29 cellular contexts compared by ENCODE assay signal in genomic region chr10:98038333-98038732, GRCh38. TPM values are rescaled to one million over a fixed set of nuclear protein-coding genes. Genes with fewer than 3 reads are reported as not detected.
A peak's percentile ranks its signal among the peaks of the same experiment; 100 is the strongest.
DNase-seq lines count a peak whose midpoint lies in the region; ATAC-seq and TF ChIP-seq lines count a peak whose summit lies in the region.
"Had no signal": no experiment of that assay in that cellular context is flagged by ENCODE, and none has a peak within 500 bp of the region (broad histone marks: within the 10 kb centered on the region; RNA-seq: fewer than 3 reads in every experiment).

No MANE protein-coding gene starts in this region.

- H3K9me3 Mint-ChIP-seq in GM23338 = no peaks in the 10 kb centered on the region
- H3K9me3 Mint-ChIP-seq in neural progenitor cell = no peaks in the 10 kb centered on the region
- H3K9me3 Mint-ChIP-seq: activated CD4-positive, alpha-beta T cell treated with anti-CD3 and anti-CD28 coated beads, Interleukin-2, amount 10 ng/mL, durations not matched to agents 7 days and 5 days had no signal

- H3K27me3 Mint-ChIP-seq in GM23338 (ENCODE audit: insufficient read depth, low read depth, poor library complexity) = peaks cover 35% of the 10 kb centered on the region
- peaks cover 40% of the 10 kb centered on the region for H3K27me3 Mint-ChIP-seq in neural progenitor cell (ENCODE audit: insufficient read depth, low read depth)

- TF ChIP-seq CTCF in GM23338 (conservative IDR thresholded peaks at IDR 0.05; ENCODE audit: low read depth in 2 of 2) (no peak; a peak in 1 of 4 replicates), neural progenitor cell (IDR thresholded peaks at IDR 0.05) (no peak)

- H3K4me3 ChIP-seq in GM23338 (no peak overlapping the region), neural progenitor cell (no peak overlapping the region)
- H3K4me3 ChIP-seq: body of pancreas, dorsolateral prefrontal cortex, K562, right atrium auricular region, transverse colon had no signal

- H2AFZ ChIP-seq in GM23338 (no peak overlapping the region), neural progenitor cell (replicated peaks) (no peak overlapping the region)

- H3K27me3 ChIP-seq in GM23338 (ENCODE audit: insufficient read depth) (peaks cover 66% of the 10 kb centered on the region), neural progenitor cell (peaks cover 98% of the 10 kb centered on the region)
- H3K27me3 ChIP-seq: body of pancreas, right atrium auricular region had no signal

- no peak overlapping the region for H3K27ac ChIP-seq in GM23338 (ENCODE audit: low read depth)
- H3K27ac ChIP-seq in neural progenitor cell = no peak overlapping the region
- H3K27ac ChIP-seq: body of pancreas, dorsolateral prefrontal cortex, right atrium auricular region, transverse colon had no signal

- no peaks in the 10 kb centered on the region for H3K9me2 ChIP-seq in GM23338 (ENCODE audit: insufficient read depth)

- H3K9ac ChIP-seq in neural progenitor cell = no peak overlapping the region

- H3K9me3 ChIP-seq in neural progenitor cell (ENCODE audit: low read depth) = no peaks in the 10 kb centered on the region
- H3K9me3 ChIP-seq: body of pancreas, right atrium auricular region, transverse colon had no signal

- H3K27ac Mint-ChIP-seq in GM23338 (no peak overlapping the region), neural progenitor cell (no peak overlapping the region)
- H3K27ac Mint-ChIP-seq: activated CD4-positive, alpha-beta T cell treated with anti-CD3 and anti-CD28 coated beads, Interleukin-2, amount 10 ng/mL, durations not matched to agents 7 days and 5 days had no signal

- DNase-seq in GM23338 (ENCODE audit: low spot score) (peak; percentile 84), NCI-H510A (lab: John Stamatoyannopoulos, UW) (peak; percentile 48), iPS-NIHi11 (ENCODE audit: low spot score) (peak; percentile 53), neural progenitor cell (ENCODE audit: low spot score) (peak; percentile 41), COLO829 (ENCODE audit: low spot score) (no peak)
- DNase-seq: activated CD4-positive, alpha-beta T cell treated with anti-CD3 and anti-CD28 coated beads, Interleukin-2, amount 10 ng/mL, durations not matched to agents 7 days and 5 days; activated naive CD4-positive, alpha-beta T cell; activated T-cell treated with anti-CD3 and anti-CD28 coated beads, Interleukin-2, amount 50 U/mL, for 48 hours; C1 segment of cervical spinal cord; cerebellar nuclear complex; dorsolateral prefrontal cortex; EL; HCEC 1CT; mammary epithelial cell; NCI-H1105; NCI-H2107; SHP77 treated with DMSO at 0.1 percent for 48 hours; stimulated activated CD4-positive, alpha-beta T cell treated with anti-CD3 and anti-CD28 coated beads, Interleukin-2, amount 100 ng/mL, for 24 hours; transverse colon had no signal

- 0 out of 2 replicates have a peak overlapping the region, but pooled peaks have one; percentile 55 for H3K4me2 ChIP-seq in GM23338
- peak overlapping the region; percentile 17 for H3K4me2 ChIP-seq in neural progenitor cell

- ATAC-seq in GM23338 (peak; percentile 95), HG03097 (IDR thresholded peaks at IDR 0.05; ENCODE audit: low FRiP score, unreplicated experiment) (no peak), GM19023 (IDR thresholded peaks at IDR 0.05; ENCODE audit: unreplicated experiment) (no peak)
- ATAC-seq: body of pancreas, K562, Panc1 had no signal

- H3K36me3 ChIP-seq in GM23338 (ENCODE audit: insufficient read depth) (no peaks in the 10 kb centered on the region), neural progenitor cell (no peaks in the 10 kb centered on the region)
- H3K36me3 ChIP-seq: right atrium auricular region, transverse colon had no signal

- no peak overlapping the region for H3K4me3 Mint-ChIP-seq in GM23338
- no peak overlapping the region for H3K4me3 Mint-ChIP-seq in neural progenitor cell
- H3K4me3 Mint-ChIP-seq: activated CD4-positive, alpha-beta T cell treated with anti-CD3 and anti-CD28 coated beads, Interleukin-2, amount 10 ng/mL, durations not matched to agents 7 days and 5 days had no signal

- H3K4me1 Mint-ChIP-seq in GM23338 = peaks cover 15% of the 10 kb centered on the region
- peaks cover 8% of the 10 kb centered on the region for H3K4me1 Mint-ChIP-seq in neural progenitor cell
- H3K4me1 Mint-ChIP-seq: activated CD4-positive, alpha-beta T cell treated with anti-CD3 and anti-CD28 coated beads, Interleukin-2, amount 10 ng/mL, durations not matched to agents 7 days and 5 days had no signal

- H3K4me1 ChIP-seq in GM23338 (ENCODE audit: insufficient read depth) (peaks cover 6% of the 10 kb centered on the region; the same call in 1 of the 2 replicates), neural progenitor cell (peaks cover 9% of the 10 kb centered on the region)
- H3K4me1 ChIP-seq: right atrium auricular region, transverse colon had no signal

- no peaks in the 10 kb centered on the region for H3F3A ChIP-seq in GM23338 (replicated peaks; ENCODE audit: low read depth)
- H3F3A ChIP-seq in neural progenitor cell (ENCODE audit: low read depth) = peaks cover 7% of the 10 kb centered on the region

- H3K79me2 ChIP-seq in GM23338 (replicated peaks; ENCODE audit: insufficient read depth) (no peaks in the 10 kb centered on the region), neural progenitor cell (ENCODE audit: low read depth) (no peaks in the 10 kb centered on the region)

- H3K36me3 Mint-ChIP-seq in GM23338 (ENCODE audit: low read depth) = no peaks in the 10 kb centered on the region
- no peaks in the 10 kb centered on the region for H3K36me3 Mint-ChIP-seq in neural progenitor cell

- H4K20me1 ChIP-seq in GM23338 (replicated peaks; ENCODE audit: insufficient read depth) = no peaks in the 10 kb centered on the region; the same call in 1 of the 2 replicates
- H4K20me1 ChIP-seq in neural progenitor cell (ENCODE audit: low read depth) = peaks cover 26% of the 10 kb centered on the region

TF ChIP-seq in GM23338, 12 proteins besides CTCF, POLR2A, EP300 and RAD21:
- TF ChIP-seq EZH2 (IDR thresholded peaks at IDR 0.05; ENCODE audit: low read depth, unreplicated experiment) (peak; percentile 11), REST (IDR thresholded peaks at IDR 0.05; ENCODE audit: unreplicated experiment) (no peak)
TF ChIP-seq in GM23338: peak in this region for 1.

RNA-seq across cellular contexts. Expression of gene CRTAC1, which starts 7.9 kb away (rescaled TPM):
- 0.74 and 1.2 TPM in 2 replicates for total RNA-seq in GM23338 (2014; rRNA removed; shearing (Covaris generic))
- polyA plus RNA-seq in GM23338 (2016; fragmentation: Nextera tagmentation; extraction: Ambion mirVana) = 0.47 and 0.63 TPM in 2 replicates
- total RNA-seq in neural progenitor cell (ENCODE audit: low replicate concordance) = 0.30 and 0.77 TPM in 2 replicates
- total RNA-seq: activated CD4-positive, alpha-beta T cell treated with anti-CD3 and anti-CD28 coated beads, Interleukin-2, amount 10 ng/mL, durations not matched to agents 7 days and 5 days; fibroblast of lung; HT-29; K562; M059J; mammary epithelial cell; NCI-H460 had no signal
- polyA plus RNA-seq: fibroblast of lung, K562, mammary epithelial cell had no signal
